8 cellular contexts compared by ENCODE assay signal in the genomic region with DNA sequence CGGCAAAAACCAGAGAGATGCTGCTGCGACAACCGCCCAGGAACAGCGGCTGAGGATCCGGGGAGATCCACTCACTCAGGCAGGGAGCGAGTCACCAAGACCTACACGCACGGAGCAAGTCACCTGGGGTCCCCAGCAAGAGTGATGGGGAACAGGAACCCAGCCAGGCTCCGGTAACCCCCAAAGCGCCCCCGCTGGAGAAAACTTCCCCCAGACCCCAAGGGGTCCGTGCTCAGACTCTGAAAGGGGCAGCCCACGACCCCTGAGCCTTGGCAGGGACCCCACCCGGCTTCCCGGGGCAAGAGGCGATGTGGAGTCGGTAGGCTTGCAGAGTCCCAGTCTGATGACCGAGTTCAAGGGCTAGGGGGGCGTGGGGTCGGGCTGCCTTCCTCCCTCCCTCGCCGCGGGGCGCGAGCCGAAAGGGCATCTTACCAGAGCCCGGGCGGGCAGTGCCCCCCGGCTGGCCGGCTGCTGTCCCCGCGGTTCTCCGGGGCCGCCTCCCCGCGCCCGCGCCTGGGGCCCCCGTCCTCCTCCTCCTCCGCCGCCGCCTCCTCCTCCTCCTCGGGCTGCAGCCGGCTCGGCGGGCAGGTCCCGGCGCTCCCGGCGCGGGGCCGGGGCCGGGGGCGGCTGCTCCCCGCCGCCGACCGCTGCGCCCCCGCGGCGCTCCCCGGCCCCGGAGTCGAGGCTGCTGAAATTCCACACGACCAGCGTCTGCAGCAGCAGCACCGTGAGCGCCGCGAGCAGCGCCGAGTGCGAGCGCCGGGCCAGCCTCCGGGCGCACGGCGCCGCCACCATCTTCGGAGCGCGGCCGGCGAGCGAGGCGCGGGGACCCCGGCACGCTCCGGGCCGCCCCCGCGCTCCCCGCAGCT. TPM values are rescaled to one million over a fixed set of nuclear protein-coding genes. Genes with fewer than 3 reads are reported as not detected.
DNase-seq lines count a peak whose midpoint lies in the region; ATAC-seq and TF ChIP-seq lines count a peak whose summit lies in the region.

No MANE protein-coding gene starts in this region.

- peak overlapping the region; percentile 74 for H3K27ac Mint-ChIP-seq in memory B cell

- TF ChIP-seq CTCF in GM12875 (IDR thresholded peaks at IDR 0.05; ENCODE audit: borderline replicate concordance, insufficient read depth, low read depth, low read length): no peak
- no peak for TF ChIP-seq CTCF in choroid plexus epithelial cell (conservative IDR thresholded peaks at IDR 0.05; ENCODE audit: low read depth, low read length)
- no peak for TF ChIP-seq CTCF in testis (IDR thresholded peaks at IDR 0.05)

- no peaks in the 10 kb centered on the region for H3K27me3 ChIP-seq in testis

- H3K36me3 ChIP-seq in testis (ENCODE audit: low read depth, missing control alignments): no peaks in the 10 kb centered on the region

- peak overlapping the region; percentile 50 for H3K4me3 ChIP-seq in GM12875 (ENCODE audit: low read depth, low read length)
- H3K4me3 ChIP-seq in choroid plexus epithelial cell (ENCODE audit: low read depth, low read length): peak overlapping the region; percentile 35
- peak overlapping the region; percentile 66 to 72 for H3K4me3 ChIP-seq in testis

- H3K4me1 Mint-ChIP-seq in memory B cell: peaks cover 39% of the 10 kb centered on the region

- ATAC-seq in memory B cell (ENCODE audit: low read depth) (peak; percentile 52), GM18519 (IDR thresholded peaks at IDR 0.05; ENCODE audit: low FRiP score, unreplicated experiment) (no peak), GM21447 (IDR thresholded peaks at IDR 0.05; ENCODE audit: unreplicated experiment) (no peak), GM18498 (IDR thresholded peaks at IDR 0.05; ENCODE audit: unreplicated experiment) (no peak)

- H3K27me3 Mint-ChIP-seq in memory B cell: peaks cover 2% of the 10 kb centered on the region

- no peak for TF ChIP-seq POLR2A in testis (IDR thresholded peaks at IDR 0.05)

- peak overlapping the region; percentile 88 for H3K4me3 Mint-ChIP-seq in memory B cell

- peak in 3 of 5 experiments; percentile 10 to 32 (median 17) for DNase-seq in T-helper 2 cell
- DNase-seq in choroid plexus epithelial cell (ENCODE audit: low read depth): peak; percentile 4
- peak in 1 of 2 donors; percentile 53 for DNase-seq in memory B cell (ENCODE audit: low spot score in 2 of 2)
- DNase-seq in testis: no peak

- peak overlapping the region; percentile 71 to 89 for H3K27ac ChIP-seq in testis

- H3K9me3 Mint-ChIP-seq in memory B cell: no peaks in the 10 kb centered on the region

- intact Hi-C loops in testis (cut with DNase I; ENCODE audit: low total_unique reads): no loop called here

- peaks cover 19% of the 10 kb centered on the region for H3K4me1 ChIP-seq in testis

- H3K36me3 Mint-ChIP-seq in memory B cell: peaks cover 5% of the 10 kb centered on the region

- 0% methylated on average over 19 to 65 of the region's 96 CpGs for WGBS in testis, 2 donors

- H3K9me3 ChIP-seq in testis: no peaks in the 10 kb centered on the region

RNA-seq across cellular contexts. Expression of a gene that starts 0.5 kb away (rescaled TPM):
- total RNA-seq in testis: 10 to 100 TPM; 13.6 to 20.7 TPM
- 6.5 TPM for polyA plus RNA-seq in testis (ENCODE audit: insufficient read depth, low read depth, low replicate concordance)
